In genomic region chr3:100634493-100635272, GRCh38 we compare ENCODE assay signal across 1 cellular context.
TF ChIP-seq lines count a peak whose summit lies in the region.

No MANE protein-coding gene starts in this region.

TF ChIP-seq in GM12878, 131 proteins besides CTCF, POLR2A, EP300 and RAD21 (continued from another document):
- no peak for TF ChIP-seq ZBTB4 (CRISPR knock-in tag; IDR thresholded peaks at IDR 0.05)
- peak; percentile 65; the same call in 1 of the 2 replicates for TF ChIP-seq SMC3 (IDR thresholded peaks at IDR 0.05; ENCODE audit: borderline replicate concordance, low read length)
- TF ChIP-seq CHD1 (IDR thresholded peaks at IDR 0.05; ENCODE audit: low read depth, low read length), result no peak
- TF ChIP-seq, protein P1, sequence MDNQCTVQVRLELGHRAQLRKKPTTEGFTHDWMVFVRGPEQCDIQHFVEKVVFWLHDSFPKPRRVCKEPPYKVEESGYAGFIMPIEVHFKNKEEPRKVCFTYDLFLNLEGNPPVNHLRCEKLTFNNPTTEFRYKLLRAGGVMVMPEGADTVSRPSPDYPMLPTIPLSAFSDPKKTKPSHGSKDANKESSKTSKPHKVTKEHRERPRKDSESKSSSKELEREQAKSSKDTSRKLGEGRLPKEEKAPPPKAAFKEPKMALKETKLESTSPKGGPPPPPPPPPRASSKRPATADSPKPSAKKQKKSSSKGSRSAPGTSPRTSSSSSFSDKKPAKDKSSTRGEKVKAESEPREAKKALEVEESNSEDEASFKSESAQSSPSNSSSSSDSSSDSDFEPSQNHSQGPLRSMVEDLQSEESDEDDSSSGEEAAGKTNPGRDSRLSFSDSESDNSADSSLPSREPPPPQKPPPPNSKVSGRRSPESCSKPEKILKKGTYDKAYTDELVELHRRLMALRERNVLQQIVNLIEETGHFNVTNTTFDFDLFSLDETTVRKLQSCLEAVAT (IDR thresholded peaks at IDR 0.05), result peak; percentile 90
- TF ChIP-seq IKZF1 (conservative IDR thresholded peaks at IDR 0.05), result no peak
- TF ChIP-seq, protein P2, sequence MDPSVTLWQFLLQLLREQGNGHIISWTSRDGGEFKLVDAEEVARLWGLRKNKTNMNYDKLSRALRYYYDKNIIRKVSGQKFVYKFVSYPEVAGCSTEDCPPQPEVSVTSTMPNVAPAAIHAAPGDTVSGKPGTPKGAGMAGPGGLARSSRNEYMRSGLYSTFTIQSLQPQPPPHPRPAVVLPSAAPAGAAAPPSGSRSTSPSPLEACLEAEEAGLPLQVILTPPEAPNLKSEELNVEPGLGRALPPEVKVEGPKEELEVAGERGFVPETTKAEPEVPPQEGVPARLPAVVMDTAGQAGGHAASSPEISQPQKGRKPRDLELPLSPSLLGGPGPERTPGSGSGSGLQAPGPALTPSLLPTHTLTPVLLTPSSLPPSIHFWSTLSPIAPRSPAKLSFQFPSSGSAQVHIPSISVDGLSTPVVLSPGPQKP (IDR thresholded peaks at IDR 0.05; ENCODE audit: low read depth, low read length), result no peak
- TF ChIP-seq TCF3 (IDR thresholded peaks at IDR 0.05; ENCODE audit: borderline replicate concordance, insufficient read depth, low read depth, low read length), result no peak
- peak; percentile 67; the same call in 1 of the 2 replicates for TF ChIP-seq ATF7 (IDR thresholded peaks at IDR 0.05; ENCODE audit: low read depth)
- TF ChIP-seq SREBF1 (IDR thresholded peaks at IDR 0.05; ENCODE audit: low read length), result no peak
- TF ChIP-seq NRF1 (conservative IDR thresholded peaks at IDR 0.05; ENCODE audit: low read depth, low read length), result no peak
- peak; percentile 71 to 86 for TF ChIP-seq BHLHE40 (IDR thresholded peaks at IDR 0.05; ENCODE audit: borderline replicate concordance in 1 of 2, low read depth in 2 of 2, low read length in 1 of 2)
- TF ChIP-seq NBN (IDR thresholded peaks at IDR 0.05), result peak; percentile 86
- TF ChIP-seq TAF1 (IDR thresholded peaks at IDR 0.05; ENCODE audit: borderline replicate concordance, low read depth, low read length), result no peak
- no peak for TF ChIP-seq CHD4 (IDR thresholded peaks at IDR 0.05)
- TF ChIP-seq POLR2AphosphoS5 (IDR thresholded peaks at IDR 0.05; ENCODE audit: low read length), result no peak
- TF ChIP-seq, protein P3, sequence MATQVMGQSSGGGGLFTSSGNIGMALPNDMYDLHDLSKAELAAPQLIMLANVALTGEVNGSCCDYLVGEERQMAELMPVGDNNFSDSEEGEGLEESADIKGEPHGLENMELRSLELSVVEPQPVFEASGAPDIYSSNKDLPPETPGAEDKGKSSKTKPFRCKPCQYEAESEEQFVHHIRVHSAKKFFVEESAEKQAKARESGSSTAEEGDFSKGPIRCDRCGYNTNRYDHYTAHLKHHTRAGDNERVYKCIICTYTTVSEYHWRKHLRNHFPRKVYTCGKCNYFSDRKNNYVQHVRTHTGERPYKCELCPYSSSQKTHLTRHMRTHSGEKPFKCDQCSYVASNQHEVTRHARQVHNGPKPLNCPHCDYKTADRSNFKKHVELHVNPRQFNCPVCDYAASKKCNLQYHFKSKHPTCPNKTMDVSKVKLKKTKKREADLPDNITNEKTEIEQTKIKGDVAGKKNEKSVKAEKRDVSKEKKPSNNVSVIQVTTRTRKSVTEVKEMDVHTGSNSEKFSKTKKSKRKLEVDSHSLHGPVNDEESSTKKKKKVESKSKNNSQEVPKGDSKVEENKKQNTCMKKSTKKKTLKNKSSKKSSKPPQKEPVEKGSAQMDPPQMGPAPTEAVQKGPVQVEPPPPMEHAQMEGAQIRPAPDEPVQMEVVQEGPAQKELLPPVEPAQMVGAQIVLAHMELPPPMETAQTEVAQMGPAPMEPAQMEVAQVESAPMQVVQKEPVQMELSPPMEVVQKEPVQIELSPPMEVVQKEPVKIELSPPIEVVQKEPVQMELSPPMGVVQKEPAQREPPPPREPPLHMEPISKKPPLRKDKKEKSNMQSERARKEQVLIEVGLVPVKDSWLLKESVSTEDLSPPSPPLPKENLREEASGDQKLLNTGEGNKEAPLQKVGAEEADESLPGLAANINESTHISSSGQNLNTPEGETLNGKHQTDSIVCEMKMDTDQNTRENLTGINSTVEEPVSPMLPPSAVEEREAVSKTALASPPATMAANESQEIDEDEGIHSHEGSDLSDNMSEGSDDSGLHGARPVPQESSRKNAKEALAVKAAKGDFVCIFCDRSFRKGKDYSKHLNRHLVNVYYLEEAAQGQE (IDR thresholded peaks at IDR 0.05; ENCODE audit: low read depth, low read length), result no peak
- TF ChIP-seq FOXM1 (IDR thresholded peaks at IDR 0.05; ENCODE audit: low read depth, low read length), result no peak
- TF ChIP-seq WRNIP1 (IDR thresholded peaks at IDR 0.05; ENCODE audit: borderline replicate concordance, low read depth, low read length), result no peak
- no peak for TF ChIP-seq FOXK2 (IDR thresholded peaks at IDR 0.05)
- TF ChIP-seq BRCA1 (IDR thresholded peaks at IDR 0.05; ENCODE audit: low read depth, low read length), result no peak
- no peak for TF ChIP-seq ZSCAN29 (IDR thresholded peaks at IDR 0.05)
- no peak for TF ChIP-seq ZBED1 (IDR thresholded peaks at IDR 0.05; ENCODE audit: borderline replicate concordance)
- TF ChIP-seq IRF5 (IDR thresholded peaks at IDR 0.05; ENCODE audit: borderline replicate concordance), result no peak
- TF ChIP-seq SMAD1 (IDR thresholded peaks at IDR 0.05; ENCODE audit: low read depth, partially characterized antibody), result no peak
- TF ChIP-seq, protein P4, sequence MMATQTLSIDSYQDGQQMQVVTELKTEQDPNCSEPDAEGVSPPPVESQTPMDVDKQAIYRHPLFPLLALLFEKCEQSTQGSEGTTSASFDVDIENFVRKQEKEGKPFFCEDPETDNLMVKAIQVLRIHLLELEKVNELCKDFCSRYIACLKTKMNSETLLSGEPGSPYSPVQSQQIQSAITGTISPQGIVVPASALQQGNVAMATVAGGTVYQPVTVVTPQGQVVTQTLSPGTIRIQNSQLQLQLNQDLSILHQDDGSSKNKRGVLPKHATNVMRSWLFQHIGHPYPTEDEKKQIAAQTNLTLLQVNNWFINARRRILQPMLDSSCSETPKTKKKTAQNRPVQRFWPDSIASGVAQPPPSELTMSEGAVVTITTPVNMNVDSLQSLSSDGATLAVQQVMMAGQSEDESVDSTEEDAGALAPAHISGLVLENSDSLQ (IDR thresholded peaks at IDR 0.05), result no peak
- 0 out of 2 replicates have a peak, but pooled peaks have one; percentile 11 for TF ChIP-seq RUNX3 (IDR thresholded peaks at IDR 0.05; ENCODE audit: low read length)
- TF ChIP-seq SUPT20H (IDR thresholded peaks at IDR 0.05; ENCODE audit: borderline replicate concordance, control insufficient read depth, low read depth, low read length), result no peak
- no peak for TF ChIP-seq ZNF274 (IDR thresholded peaks at IDR 0.05; ENCODE audit: insufficient read depth, insufficient read length)
- TF ChIP-seq, protein P5, sequence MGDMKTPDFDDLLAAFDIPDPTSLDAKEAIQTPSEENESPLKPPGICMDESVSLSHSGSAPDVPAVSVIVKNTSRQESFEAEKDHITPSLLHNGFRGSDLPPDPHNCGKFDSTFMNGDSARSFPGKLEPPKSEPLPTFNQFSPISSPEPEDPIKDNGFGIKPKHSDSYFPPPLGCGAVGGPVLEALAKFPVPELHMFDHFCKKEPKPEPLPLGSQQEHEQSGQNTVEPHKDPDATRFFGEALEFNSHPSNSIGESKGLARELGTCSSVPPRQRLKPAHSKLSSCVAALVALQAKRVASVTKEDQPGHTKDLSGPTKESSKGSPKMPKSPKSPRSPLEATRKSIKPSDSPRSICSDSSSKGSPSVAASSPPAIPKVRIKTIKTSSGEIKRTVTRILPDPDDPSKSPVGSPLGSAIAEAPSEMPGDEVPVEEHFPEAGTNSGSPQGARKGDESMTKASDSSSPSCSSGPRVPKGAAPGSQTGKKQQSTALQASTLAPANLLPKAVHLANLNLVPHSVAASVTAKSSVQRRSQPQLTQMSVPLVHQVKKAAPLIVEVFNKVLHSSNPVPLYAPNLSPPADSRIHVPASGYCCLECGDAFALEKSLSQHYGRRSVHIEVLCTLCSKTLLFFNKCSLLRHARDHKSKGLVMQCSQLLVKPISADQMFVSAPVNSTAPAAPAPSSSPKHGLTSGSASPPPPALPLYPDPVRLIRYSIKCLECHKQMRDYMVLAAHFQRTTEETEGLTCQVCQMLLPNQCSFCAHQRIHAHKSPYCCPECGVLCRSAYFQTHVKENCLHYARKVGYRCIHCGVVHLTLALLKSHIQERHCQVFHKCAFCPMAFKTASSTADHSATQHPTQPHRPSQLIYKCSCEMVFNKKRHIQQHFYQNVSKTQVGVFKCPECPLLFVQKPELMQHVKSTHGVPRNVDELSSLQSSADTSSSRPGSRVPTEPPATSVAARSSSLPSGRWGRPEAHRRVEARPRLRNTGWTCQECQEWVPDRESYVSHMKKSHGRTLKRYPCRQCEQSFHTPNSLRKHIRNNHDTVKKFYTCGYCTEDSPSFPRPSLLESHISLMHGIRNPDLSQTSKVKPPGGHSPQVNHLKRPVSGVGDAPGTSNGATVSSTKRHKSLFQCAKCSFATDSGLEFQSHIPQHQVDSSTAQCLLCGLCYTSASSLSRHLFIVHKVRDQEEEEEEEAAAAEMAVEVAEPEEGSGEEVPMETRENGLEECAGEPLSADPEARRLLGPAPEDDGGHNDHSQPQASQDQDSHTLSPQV (IDR thresholded peaks at IDR 0.05), result no peak
- no peak for TF ChIP-seq SMAD5 (IDR thresholded peaks at IDR 0.05; ENCODE audit: low read depth)
